ENCODE assay signal across 22 cellular contexts in genomic region chr9:78014776-78015175, GRCh38. TPM values are rescaled to one million over a fixed set of nuclear protein-coding genes. Genes with fewer than 3 reads are reported as not detected.
DNase-seq lines count a peak whose midpoint lies in the region; ATAC-seq and TF ChIP-seq lines count a peak whose summit lies in the region.
"Had no signal": no experiment of that assay in that cellular context is flagged by ENCODE, and none has a peak within 500 bp of the region (broad histone marks: within the 10 kb centered on the region; RNA-seq: fewer than 3 reads in every experiment).

No MANE protein-coding gene starts in this region.

- H3K27ac ChIP-seq in mesenchymal stem cell (ENCODE audit: low read length, poor library complexity, severe bottlenecking), result no peak overlapping the region
- no peak overlapping the region for H3K27ac ChIP-seq in coronary artery
- H3K27ac ChIP-seq: cardiac muscle cell, tibial artery had no signal

- TF ChIP-seq CTCF in cardiac fibroblast (IDR thresholded peaks at IDR 0.05; ENCODE audit: low read depth, low read length) (no peak), coronary artery (IDR thresholded peaks at IDR 0.05) (no peak)

- no peak overlapping the region for H2BK5ac ChIP-seq in mesenchymal stem cell (ENCODE audit: low read depth, low read length, poor library complexity, severe bottlenecking)

- H2AFZ ChIP-seq in mesenchymal stem cell (ENCODE audit: low read depth, low read length), result no peak overlapping the region

- no peak overlapping the region for H3K14ac ChIP-seq in mesenchymal stem cell (ENCODE audit: low read length in 2 of 2)

- DNase-seq in H4 (ENCODE audit: low spot score) (peak; percentile 39), NCI-H226 (peak; percentile 55), cardiac fibroblast (ENCODE audit: low read depth in 2 of 2) (peak; percentile 39 to 59), mesenchymal stem cell (peak; percentile 37), coronary artery (ENCODE audit: low spot score) (no peak), NCI-H748 (lab: John Stamatoyannopoulos, UW; ENCODE audit: unreplicated experiment) (no peak), Ammon's horn (ENCODE audit: low spot score) (no peak)
- DNase-seq: activated B cell treated with CpG ODN at 0.5 μM for 24 hours; activated CD8-positive, alpha-beta T cell treated with anti-CD3 and anti-CD28 coated beads for 36 hours; DMS79 treated with DMSO at 0.1 percent for 48 hours; head of caudate nucleus; HFFc6; KBM-7; NCI-H1417 treated with DMSO at 0.1 percent for 48 hours; NCI-H2171; NCI-H526 treated with DMSO at 0.1 percent for 48 hours; PC-3; right cardiac atrium; stimulated activated naive B cell treated with anti-CD40 and anti-IgM and Interleukin-4, amounts not matched to agents 10 μg/mL and 1 μg/mL and 100 μg/mL, for 72 hours; tibial artery had no signal

- H4K8ac ChIP-seq in mesenchymal stem cell (ENCODE audit: low read length), result no peak overlapping the region

- no peak overlapping the region for H2BK12ac ChIP-seq in mesenchymal stem cell (ENCODE audit: low read length in 2 of 2)

- peaks cover 6% of the 10 kb centered on the region for H3K4me1 ChIP-seq in mesenchymal stem cell (ENCODE audit: control insufficient read depth, insufficient read depth, low read depth, low read length)

- H3K18ac ChIP-seq in mesenchymal stem cell (ENCODE audit: low read depth in 1 of 2, low read length in 2 of 2), result no peak overlapping the region

- H4K91ac ChIP-seq in mesenchymal stem cell (ENCODE audit: low read length), result no peak overlapping the region

- no peak overlapping the region for H2BK15ac ChIP-seq in mesenchymal stem cell (ENCODE audit: low read depth, poor library complexity, severe bottlenecking)

- no peak overlapping the region for H3K9ac ChIP-seq in mesenchymal stem cell (ENCODE audit: low read length)

- no peak overlapping the region for H3K23ac ChIP-seq in mesenchymal stem cell (ENCODE audit: low read length in 2 of 2)

- H2AK5ac ChIP-seq in mesenchymal stem cell (ENCODE audit: low read length, severe bottlenecking), result no peak overlapping the region

- H2BK120ac ChIP-seq in mesenchymal stem cell (ENCODE audit: low read depth, low read length), result no peak overlapping the region

- H3K4me3 ChIP-seq in cardiac fibroblast (replicated peaks in 1 of 2; ENCODE audit: low read depth in 2 of 2, low read length in 2 of 2) (no peak overlapping the region), mesenchymal stem cell (ENCODE audit: insufficient read depth in 1 of 2, low read depth in 1 of 2, low read length in 2 of 2) (no peak overlapping the region), coronary artery (no peak overlapping the region)
- H3K4me3 ChIP-seq: cardiac muscle cell, tibial artery had no signal

- no peaks in the 10 kb centered on the region for H3K9me3 ChIP-seq in mesenchymal stem cell (ENCODE audit: control insufficient read depth, low read length)
- H3K9me3 ChIP-seq: tibial artery had no signal

- no peaks in the 10 kb centered on the region for H3K36me3 ChIP-seq in mesenchymal stem cell (ENCODE audit: control insufficient read depth in 1 of 2, insufficient read depth in 2 of 2, low read depth in 1 of 2, low read length in 2 of 2)
- H3K36me3 ChIP-seq: cardiac muscle cell, tibial artery had no signal

- no peak for ATAC-seq in HG03139 (IDR thresholded peaks at IDR 0.05; ENCODE audit: unreplicated experiment)
- ATAC-seq: activated CD8-positive, alpha-beta T cell treated with anti-CD3 and anti-CD28 coated beads for 36 hours; PC-3; right cardiac atrium; stimulated activated naive B cell treated with anti-CD40 and anti-IgM and Interleukin-4, amounts not matched to agents 10 μg/mL and 1 μg/mL and 100 μg/mL, for 72 hours had no signal

- WGBS in mesenchymal stem cell, result 85% methylated on average over 5 of the region's 6 CpGs

- no peak overlapping the region for H3K4ac ChIP-seq in mesenchymal stem cell (ENCODE audit: low read depth in 1 of 2, low read length in 2 of 2)

- peaks cover 5% of the 10 kb centered on the region for H3K79me1 ChIP-seq in mesenchymal stem cell (replicated peaks; ENCODE audit: low read length, poor library complexity, severe bottlenecking)

- no peak overlapping the region for H3K4me2 ChIP-seq in mesenchymal stem cell (ENCODE audit: low read length, poor library complexity, severe bottlenecking)

- no peaks in the 10 kb centered on the region for H3K27me3 ChIP-seq in mesenchymal stem cell (ENCODE audit: control insufficient read depth in 1 of 2, insufficient read depth in 1 of 2, low read length in 2 of 2)
- H3K27me3 ChIP-seq: cardiac muscle cell, tibial artery had no signal

RNA-seq across cellular contexts. Expression of gene GNAQ, which starts 16.8 kb away (rescaled TPM):
- 17.5 and 20.6 TPM in 2 replicates for total RNA-seq in H4 (2014; rRNA removed; shearing (Covaris generic))
- 27.9 TPM for polyA plus RNA-seq in mesenchymal stem cell (2013, experiment 1 of 2)
- 28.5 TPM for polyA plus RNA-seq in mesenchymal stem cell (2013, experiment 2 of 2)

Comparison
In these comparisons a context has a peak if more than half of its experiments do, and no peak if none do; other contexts are left out.
1. DNase-seq: peak in H4 (single experiment), NCI-H226 (single experiment), cardiac fibroblast (2 of 2) and mesenchymal stem cell (single experiment); none in coronary artery (single experiment), NCI-H748 (single experiment) and Ammon's horn (single experiment).